29 cellular contexts compared by ENCODE assay signal in the genomic region with DNA sequence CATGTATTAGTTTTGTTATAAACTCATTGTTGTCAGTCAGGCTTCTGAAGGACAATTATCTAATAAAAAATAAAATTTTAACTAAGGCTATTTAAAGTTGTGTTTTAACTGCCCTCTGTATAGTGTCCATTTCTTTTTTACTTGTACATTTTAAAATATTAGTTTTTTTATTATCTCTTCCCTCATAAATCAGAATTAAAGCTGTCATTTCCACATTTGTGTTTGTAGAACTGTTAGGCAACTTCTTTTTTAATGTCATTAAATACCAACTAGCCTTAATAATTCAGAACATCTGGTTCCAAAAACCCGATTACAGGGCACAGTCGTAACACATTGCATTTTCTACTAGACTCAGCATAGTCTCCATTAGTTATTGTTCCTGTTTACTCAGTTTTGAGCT.
"Had no signal": no experiment of that assay in that cellular context is flagged by ENCODE, and none has a peak within 500 bp of the region (broad histone marks: within the 10 kb centered on the region; RNA-seq: fewer than 3 reads in every experiment).

No MANE protein-coding gene starts in this region.

- H3K36me3 ChIP-seq: colonic mucosa, esophagus squamous epithelium, left lung, neutrophil, pancreas, right atrium auricular region, stomach, thyroid gland, vagina had no signal

- ATAC-seq: effector memory CD8-positive, alpha-beta T cell; left lung; mucosa of descending colon; natural killer cell treated with Interleukin-12 subunit alpha and Interleukin-12 subunit beta and Interleukin-15 and Interleukin-18, amount 100 ng/mL, for 72 hours; sciatic nerve had no signal

- H3K27ac Mint-ChIP-seq: effector memory CD8-positive, alpha-beta T cell; mesothelial cell of epicardium; naive B cell; natural killer cell treated with Interleukin-12 subunit alpha and Interleukin-12 subunit beta and Interleukin-15 and Interleukin-18, amount 100 ng/mL, for 72 hours had no signal

- H3K4me3 Mint-ChIP-seq: effector memory CD8-positive, alpha-beta T cell; mesothelial cell of epicardium; naive B cell; natural killer cell treated with Interleukin-12 subunit alpha and Interleukin-12 subunit beta and Interleukin-15 and Interleukin-18, amount 100 ng/mL, for 72 hours; neural crest cell had no signal

- H3K4me1 ChIP-seq: colonic mucosa, esophagus squamous epithelium, left lung, right atrium auricular region, thyroid gland, vagina had no signal

- H3K9me3 ChIP-seq: colonic mucosa, esophagus squamous epithelium, mucosa of descending colon, neutrophil, pancreas, right atrium auricular region, thyroid gland, vagina had no signal

- H3K4me1 Mint-ChIP-seq: naive B cell had no signal

- H3K27me3 ChIP-seq: colonic mucosa, esophagus squamous epithelium, left lung, neutrophil, pancreas, right atrium auricular region, stomach, thyroid gland, vagina had no signal

- H3K27me3 Mint-ChIP-seq: effector memory CD8-positive, alpha-beta T cell; naive B cell; natural killer cell treated with Interleukin-12 subunit alpha and Interleukin-12 subunit beta and Interleukin-15 and Interleukin-18, amount 100 ng/mL, for 72 hours had no signal

- FAIRE-seq: endometrium, frontal cortex, kidney, pancreas had no signal

- DNase-seq: colonic mucosa; dermis blood vessel endothelial cell; effector memory CD8-positive, alpha-beta T cell; erythroblast; esophagus squamous epithelium; kidney; left lung; mesenchymal stem cell; mucosa of descending colon; naive B cell; stimulated activated CD4-positive, alpha-beta T cell treated with anti-CD3 and anti-CD28 coated beads, Interleukin-12 subunit alpha, Interleukin-12 subunit beta, amount 100 ng/mL, for 4 hours; stimulated activated CD4-positive, alpha-beta T cell treated with anti-CD3 and anti-CD28 coated beads, Interleukin-1b, Interleukin-23, amount 100 ng/mL, for 48 hours; stimulated activated CD4-positive, alpha-beta T cell treated with anti-CD3 and anti-CD28 coated beads, Interleukin-4, amount 100 ng/mL, for 1 hour; stimulated activated CD8-positive, alpha-beta memory T cell treated with anti-CD3 and anti-CD28 coated beads, Interleukin-4, amount 100 ng/mL, for 48 hours; stimulated activated naive CD4-positive, alpha-beta T cell treated with Interleukin-2 at 50 U/mL for 16 hours; stomach; thyroid gland; trophoblast cell had no signal

- H3K36me3 Mint-ChIP-seq: naive B cell; natural killer cell treated with Interleukin-12 subunit alpha and Interleukin-12 subunit beta and Interleukin-15 and Interleukin-18, amount 100 ng/mL, for 72 hours had no signal

- H3K4me3 ChIP-seq: colonic mucosa, esophagus squamous epithelium, left lung, mucosa of descending colon, right atrium auricular region, smooth muscle cell, stomach, thyroid gland, vagina had no signal

- H3K27ac ChIP-seq: colonic mucosa, esophagus squamous epithelium, left lung, neutrophil, pancreas, right atrium auricular region, stomach, thyroid gland, vagina had no signal
